ENCODE assay signal across 1 cellular context in the genomic region with DNA sequence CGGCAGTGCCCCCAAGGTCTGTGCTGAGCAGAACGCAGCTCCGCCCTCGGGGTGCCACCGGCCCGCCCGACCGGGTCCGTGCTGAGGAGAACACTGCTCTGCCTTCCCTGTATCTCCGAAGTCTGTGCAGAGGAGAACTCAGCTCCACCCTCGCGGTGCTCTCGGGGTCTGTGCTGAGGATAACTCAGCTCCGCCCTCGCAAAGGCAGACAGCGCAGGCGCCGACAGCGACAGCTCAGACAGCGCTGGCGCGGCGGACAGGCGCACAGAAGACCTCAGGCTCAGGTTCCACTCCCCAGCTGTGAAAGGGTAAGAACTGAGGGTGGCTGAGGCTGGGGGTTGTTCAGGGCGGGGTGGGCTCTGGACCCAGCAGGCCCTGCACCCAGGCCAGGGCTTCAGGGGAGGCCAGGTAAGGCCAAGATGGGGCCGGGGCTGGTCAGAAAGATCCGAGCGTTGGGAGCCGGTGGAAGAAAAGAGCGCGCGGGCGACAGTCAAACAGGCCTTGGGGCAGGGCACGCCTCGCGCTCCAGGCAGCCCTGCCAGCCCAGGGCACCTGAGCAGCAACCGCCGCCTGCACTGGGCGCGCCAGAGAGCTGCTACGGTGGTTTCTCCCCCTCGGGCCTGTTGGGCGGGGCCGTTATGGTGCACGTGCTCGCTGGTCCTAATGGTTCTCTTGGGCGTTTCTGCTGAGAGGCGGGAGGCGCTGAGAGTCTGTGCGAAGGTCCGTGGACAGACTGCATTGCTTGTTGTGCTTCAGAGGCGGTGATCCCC.
TF ChIP-seq lines count a peak whose summit lies in the region.

No MANE protein-coding gene starts in this region.

TF ChIP-seq in GM23338, 12 proteins besides CTCF, POLR2A, EP300 and RAD21 (continued from another document):
- TF ChIP-seq, protein P1, sequence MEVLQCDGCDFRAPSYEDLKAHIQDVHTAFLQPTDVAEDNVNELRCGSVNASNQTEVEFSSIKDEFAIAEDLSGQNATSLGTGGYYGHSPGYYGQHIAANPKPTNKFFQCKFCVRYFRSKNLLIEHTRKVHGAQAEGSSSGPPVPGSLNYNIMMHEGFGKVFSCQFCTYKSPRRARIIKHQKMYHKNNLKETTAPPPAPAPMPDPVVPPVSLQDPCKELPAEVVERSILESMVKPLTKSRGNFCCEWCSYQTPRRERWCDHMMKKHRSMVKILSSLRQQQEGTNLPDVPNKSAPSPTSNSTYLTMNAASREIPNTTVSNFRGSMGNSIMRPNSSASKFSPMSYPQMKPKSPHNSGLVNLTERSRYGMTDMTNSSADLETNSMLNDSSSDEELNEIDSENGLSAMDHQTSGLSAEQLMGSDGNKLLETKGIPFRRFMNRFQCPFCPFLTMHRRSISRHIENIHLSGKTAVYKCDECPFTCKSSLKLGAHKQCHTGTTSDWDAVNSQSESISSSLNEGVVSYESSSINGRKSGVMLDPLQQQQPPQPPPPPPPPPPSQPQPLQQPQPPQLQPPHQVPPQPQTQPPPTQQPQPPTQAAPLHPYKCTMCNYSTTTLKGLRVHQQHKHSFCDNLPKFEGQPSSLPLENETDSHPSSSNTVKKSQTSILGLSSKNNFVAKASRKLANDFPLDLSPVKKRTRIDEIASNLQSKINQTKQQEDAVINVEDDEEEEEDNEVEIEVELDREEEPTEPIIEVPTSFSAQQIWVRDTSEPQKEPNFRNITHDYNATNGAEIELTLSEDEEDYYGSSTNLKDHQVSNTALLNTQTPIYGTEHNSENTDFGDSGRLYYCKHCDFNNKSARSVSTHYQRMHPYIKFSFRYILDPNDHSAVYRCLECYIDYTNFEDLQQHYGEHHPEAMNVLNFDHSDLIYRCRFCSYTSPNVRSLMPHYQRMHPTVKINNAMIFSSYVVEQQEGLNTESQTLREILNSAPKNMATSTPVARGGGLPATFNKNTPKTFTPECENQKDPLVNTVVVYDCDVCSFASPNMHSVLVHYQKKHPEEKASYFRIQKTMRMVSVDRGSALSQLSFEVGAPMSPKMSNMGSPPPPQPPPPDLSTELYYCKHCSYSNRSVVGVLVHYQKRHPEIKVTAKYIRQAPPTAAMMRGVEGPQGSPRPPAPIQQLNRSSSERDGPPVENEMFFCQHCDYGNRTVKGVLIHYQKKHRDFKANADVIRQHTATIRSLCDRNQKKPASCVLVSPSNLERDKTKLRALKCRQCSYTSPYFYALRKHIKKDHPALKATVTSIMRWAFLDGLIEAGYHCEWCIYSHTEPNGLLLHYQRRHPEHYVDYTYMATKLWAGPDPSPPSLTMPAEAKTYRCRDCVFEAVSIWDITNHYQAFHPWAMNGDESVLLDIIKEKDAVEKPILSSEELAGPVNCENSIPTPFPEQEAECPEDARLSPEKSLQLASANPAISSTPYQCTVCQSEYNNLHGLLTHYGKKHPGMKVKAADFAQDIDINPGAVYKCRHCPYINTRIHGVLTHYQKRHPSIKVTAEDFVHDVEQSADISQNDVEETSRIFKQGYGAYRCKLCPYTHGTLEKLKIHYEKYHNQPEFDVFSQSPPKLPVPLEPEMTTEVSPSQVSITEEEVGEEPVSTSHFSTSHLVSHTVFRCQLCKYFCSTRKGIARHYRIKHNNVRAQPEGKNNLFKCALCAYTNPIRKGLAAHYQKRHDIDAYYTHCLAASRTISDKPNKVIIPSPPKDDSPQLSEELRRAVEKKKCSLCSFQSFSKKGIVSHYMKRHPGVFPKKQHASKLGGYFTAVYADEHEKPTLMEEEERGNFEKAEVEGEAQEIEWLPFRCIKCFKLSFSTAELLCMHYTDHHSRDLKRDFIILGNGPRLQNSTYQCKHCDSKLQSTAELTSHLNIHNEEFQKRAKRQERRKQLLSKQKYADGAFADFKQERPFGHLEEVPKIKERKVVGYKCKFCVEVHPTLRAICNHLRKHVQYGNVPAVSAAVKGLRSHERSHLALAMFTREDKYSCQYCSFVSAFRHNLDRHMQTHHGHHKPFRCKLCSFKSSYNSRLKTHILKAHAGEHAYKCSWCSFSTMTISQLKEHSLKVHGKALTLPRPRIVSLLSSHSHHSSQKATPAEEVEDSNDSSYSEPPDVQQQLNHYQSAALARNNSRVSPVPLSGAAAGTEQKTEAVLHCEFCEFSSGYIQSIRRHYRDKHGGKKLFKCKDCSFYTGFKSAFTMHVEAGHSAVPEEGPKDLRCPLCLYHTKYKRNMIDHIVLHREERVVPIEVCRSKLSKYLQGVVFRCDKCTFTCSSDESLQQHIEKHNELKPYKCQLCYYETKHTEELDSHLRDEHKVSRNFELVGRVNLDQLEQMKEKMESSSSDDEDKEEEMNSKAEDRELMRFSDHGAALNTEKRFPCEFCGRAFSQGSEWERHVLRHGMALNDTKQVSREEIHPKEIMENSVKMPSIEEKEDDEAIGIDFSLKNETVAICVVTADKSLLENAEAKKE (CRISPR knock-in tag; IDR thresholded peaks at IDR 0.05) = no peak
- TF ChIP-seq JUNB (IDR thresholded peaks at IDR 0.05; ENCODE audit: unreplicated experiment) (no peak), ZNF114 (CRISPR knock-in tag; IDR thresholded peaks at IDR 0.05) (no peak), EZH2phosphoT487 (IDR thresholded peaks at IDR 0.05; ENCODE audit: unreplicated experiment) (no peak), POLR2AphosphoS5 (IDR thresholded peaks at IDR 0.05; ENCODE audit: low read depth) (no peak), ZNF331 (CRISPR knock-in tag; IDR thresholded peaks at IDR 0.05; ENCODE audit: low read depth) (no peak), STAT1 (IDR thresholded peaks at IDR 0.05; ENCODE audit: unreplicated experiment) (no peak)
- TF ChIP-seq, protein P2, sequence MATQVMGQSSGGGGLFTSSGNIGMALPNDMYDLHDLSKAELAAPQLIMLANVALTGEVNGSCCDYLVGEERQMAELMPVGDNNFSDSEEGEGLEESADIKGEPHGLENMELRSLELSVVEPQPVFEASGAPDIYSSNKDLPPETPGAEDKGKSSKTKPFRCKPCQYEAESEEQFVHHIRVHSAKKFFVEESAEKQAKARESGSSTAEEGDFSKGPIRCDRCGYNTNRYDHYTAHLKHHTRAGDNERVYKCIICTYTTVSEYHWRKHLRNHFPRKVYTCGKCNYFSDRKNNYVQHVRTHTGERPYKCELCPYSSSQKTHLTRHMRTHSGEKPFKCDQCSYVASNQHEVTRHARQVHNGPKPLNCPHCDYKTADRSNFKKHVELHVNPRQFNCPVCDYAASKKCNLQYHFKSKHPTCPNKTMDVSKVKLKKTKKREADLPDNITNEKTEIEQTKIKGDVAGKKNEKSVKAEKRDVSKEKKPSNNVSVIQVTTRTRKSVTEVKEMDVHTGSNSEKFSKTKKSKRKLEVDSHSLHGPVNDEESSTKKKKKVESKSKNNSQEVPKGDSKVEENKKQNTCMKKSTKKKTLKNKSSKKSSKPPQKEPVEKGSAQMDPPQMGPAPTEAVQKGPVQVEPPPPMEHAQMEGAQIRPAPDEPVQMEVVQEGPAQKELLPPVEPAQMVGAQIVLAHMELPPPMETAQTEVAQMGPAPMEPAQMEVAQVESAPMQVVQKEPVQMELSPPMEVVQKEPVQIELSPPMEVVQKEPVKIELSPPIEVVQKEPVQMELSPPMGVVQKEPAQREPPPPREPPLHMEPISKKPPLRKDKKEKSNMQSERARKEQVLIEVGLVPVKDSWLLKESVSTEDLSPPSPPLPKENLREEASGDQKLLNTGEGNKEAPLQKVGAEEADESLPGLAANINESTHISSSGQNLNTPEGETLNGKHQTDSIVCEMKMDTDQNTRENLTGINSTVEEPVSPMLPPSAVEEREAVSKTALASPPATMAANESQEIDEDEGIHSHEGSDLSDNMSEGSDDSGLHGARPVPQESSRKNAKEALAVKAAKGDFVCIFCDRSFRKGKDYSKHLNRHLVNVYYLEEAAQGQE (IDR thresholded peaks at IDR 0.05; ENCODE audit: unreplicated experiment) = no peak
